In the genomic region with DNA sequence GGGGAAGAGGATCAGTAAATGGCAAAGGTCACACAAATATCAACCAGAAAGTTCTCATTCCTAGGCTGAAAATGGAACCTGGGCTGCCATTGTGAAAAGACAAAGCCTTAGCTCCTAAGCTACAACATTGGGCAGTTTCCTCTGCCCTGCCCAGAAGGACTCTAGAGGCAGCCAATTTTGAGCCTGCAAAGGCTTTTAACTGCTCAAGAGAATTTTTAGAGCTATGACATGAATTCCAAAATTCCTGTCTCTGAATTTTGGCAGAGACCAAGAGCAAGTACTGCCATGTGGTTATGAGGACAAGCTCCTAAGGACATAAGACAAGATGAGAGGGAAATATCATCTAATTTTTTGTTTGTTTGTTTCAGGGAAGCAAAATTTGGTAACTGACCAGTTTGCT, we compare ENCODE assay signal across 26 cellular contexts. TPM values are rescaled to one million over a fixed set of nuclear protein-coding genes. Genes with fewer than 3 reads are reported as not detected.
"Had no signal": no experiment of that assay in that cellular context is flagged by ENCODE, and none has a peak within 500 bp of the region (broad histone marks: within the 10 kb centered on the region; RNA-seq: fewer than 3 reads in every experiment).

No MANE protein-coding gene starts in this region.

- H3K4me1 Mint-ChIP-seq: central memory CD8-positive, alpha-beta T cell; T-helper 17 cell had no signal

- H3K4me1 ChIP-seq: esophagus squamous epithelium, left lung, lower lobe of right lung, spleen, suprapubic skin had no signal

- H3K27ac Mint-ChIP-seq: activated T-helper 1 cell treated with anti-CD3 and anti-CD28 coated beads, Interleukin-12 subunit alpha, Interleukin-12 subunit beta, Interleukin-2, Interleukin-4 antibody, amounts not matched to agents 30 ng/mL and 10 ng/mL and 1 ng/mL, durations not matched to agents 14 hours and 24 hours and 36 hours; natural killer cell treated with Interleukin-12 subunit alpha and Interleukin-12 subunit beta and Interleukin-15 and Interleukin-18, amount 100 ng/mL, for 72 hours; T-helper 17 cell had no signal

- ATAC-seq: activated CD4-positive, CD25-positive, alpha-beta regulatory T cell treated with anti-CD3 and anti-CD28 coated beads, Interleukin-2, amount 50 U/mL, for 24 hours; left lung; lower lobe of right lung; natural killer cell treated with Interleukin-12 subunit alpha and Interleukin-12 subunit beta and Interleukin-15 and Interleukin-18, amount 100 ng/mL, for 72 hours; T-helper 17 cell had no signal

- DNase-seq: activated CD4-positive, alpha-beta T cell treated with anti-CD3 and anti-CD28 coated beads for 48 hours; activated CD4-positive, alpha-beta T cell treated with anti-CD3 and anti-CD28 coated beads, Interleukin-2, amount 50 U/mL, for 48 hours; activated CD8-positive, alpha-beta memory T cell treated with anti-CD3 and anti-CD28 coated beads for 24 hours; activated effector memory CD4-positive, alpha-beta T cell treated with anti-CD3 and anti-CD28 coated beads, Interleukin-2, amount 50 U/mL, for 16 hours; activated naive CD4-positive, alpha-beta T cell treated with anti-CD3 and anti-CD28 coated beads, Interleukin-2, amount 50 U/mL, for 16 hours; amniotic stem cell; effector CD8-positive, alpha-beta T cell; esophagus squamous epithelium; glutamatergic neuron; left lung; lower lobe of right lung; mesendoderm; posterior cingulate gyrus; right cardiac atrium; spleen; stimulated activated naive CD4-positive, alpha-beta T cell; T-helper 17 cell; T1000; trophoblast cell; WERI-Rb-1 had no signal

- H3K9me3 Mint-ChIP-seq: activated T-helper 1 cell treated with anti-CD3 and anti-CD28 coated beads, Interleukin-12 subunit alpha, Interleukin-12 subunit beta, Interleukin-2, Interleukin-4 antibody, amounts not matched to agents 30 ng/mL and 10 ng/mL and 1 ng/mL, durations not matched to agents 14 hours and 24 hours and 36 hours; central memory CD8-positive, alpha-beta T cell; natural killer cell treated with Interleukin-12 subunit alpha and Interleukin-12 subunit beta and Interleukin-15 and Interleukin-18, amount 100 ng/mL, for 72 hours had no signal

- H3K36me3 ChIP-seq: esophagus squamous epithelium, left lung, lower lobe of right lung, spleen, suprapubic skin, WERI-Rb-1 had no signal

- H3K27me3 ChIP-seq: left lung, spleen, suprapubic skin had no signal

- H3K4me3 Mint-ChIP-seq: activated T-helper 1 cell treated with anti-CD3 and anti-CD28 coated beads, Interleukin-12 subunit alpha, Interleukin-12 subunit beta, Interleukin-2, Interleukin-4 antibody, amounts not matched to agents 30 ng/mL and 10 ng/mL and 1 ng/mL, durations not matched to agents 14 hours and 24 hours and 36 hours; central memory CD8-positive, alpha-beta T cell; natural killer cell treated with Interleukin-12 subunit alpha and Interleukin-12 subunit beta and Interleukin-15 and Interleukin-18, amount 100 ng/mL, for 72 hours; T-helper 17 cell had no signal

- H3K27me3 Mint-ChIP-seq: natural killer cell treated with Interleukin-12 subunit alpha and Interleukin-12 subunit beta and Interleukin-15 and Interleukin-18, amount 100 ng/mL, for 72 hours had no signal

- H3K9me3 ChIP-seq: esophagus squamous epithelium, lower lobe of right lung, suprapubic skin had no signal

- H3K36me3 Mint-ChIP-seq: natural killer cell treated with Interleukin-12 subunit alpha and Interleukin-12 subunit beta and Interleukin-15 and Interleukin-18, amount 100 ng/mL, for 72 hours had no signal

- H3K27ac ChIP-seq: epithelial cell of prostate, esophagus squamous epithelium, left lung, lower lobe of right lung, suprapubic skin, WERI-Rb-1 had no signal

- H3K4me3 ChIP-seq: esophagus squamous epithelium, left lung, lower lobe of right lung, spleen, suprapubic skin had no signal

RNA-seq across cellular contexts. Expression of gene IGFBP7, which starts 29.6 kb away (rescaled TPM):
- total RNA-seq: activated T-helper 1 cell treated with anti-CD3 and anti-CD28 coated beads, Interleukin-12 subunit alpha, Interleukin-12 subunit beta, Interleukin-2, Interleukin-4 antibody, amounts not matched to agents 30 ng/mL and 10 ng/mL and 1 ng/mL, durations not matched to agents 14 hours and 24 hours and 36 hours had no signal
